9 cellular contexts compared by ENCODE assay signal in the genomic region with DNA sequence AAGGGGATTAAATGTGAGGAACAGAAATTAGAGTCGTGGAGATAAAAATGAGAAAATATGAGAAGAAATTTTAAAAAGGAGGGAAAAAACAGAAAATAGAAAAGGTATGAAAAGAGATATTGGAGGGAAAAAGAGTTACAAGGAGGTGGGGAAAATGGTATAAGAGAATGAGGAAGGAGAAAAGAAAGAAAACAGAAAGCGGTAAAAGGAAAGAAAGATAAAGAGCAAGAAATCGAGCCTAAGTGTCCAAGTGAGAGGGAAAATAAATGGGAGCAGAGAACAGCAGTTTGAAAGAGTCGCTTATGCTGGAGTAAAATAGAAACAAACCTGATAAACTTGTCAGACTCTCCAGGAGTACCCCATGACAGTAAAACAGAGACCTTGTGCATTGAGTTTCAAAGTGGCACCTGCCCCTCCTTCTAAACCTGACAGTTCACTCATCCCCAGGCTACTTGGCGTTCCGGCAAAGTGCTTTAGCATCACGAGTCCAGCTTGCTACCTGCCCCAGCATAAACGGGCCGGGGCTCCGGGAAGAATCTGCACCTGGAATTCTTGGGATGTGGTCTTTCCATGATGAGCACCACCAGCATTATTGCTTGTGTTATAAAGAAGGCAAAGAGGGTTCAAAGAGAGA. TPM values are rescaled to one million over a fixed set of nuclear protein-coding genes. Genes with fewer than 3 reads are reported as not detected.
A peak's percentile ranks its signal among the peaks of the same experiment; 100 is the strongest.
DNase-seq lines count a peak whose midpoint lies in the region; ATAC-seq and TF ChIP-seq lines count a peak whose summit lies in the region.
"Had no signal": no experiment of that assay in that cellular context is flagged by ENCODE, and none has a peak within 500 bp of the region (broad histone marks: within the 10 kb centered on the region; RNA-seq: fewer than 3 reads in every experiment).

No MANE protein-coding gene starts in this region.

- no peak overlapping the region for H3K18ac ChIP-seq in trophoblast cell (ENCODE audit: low read length)

- no peak overlapping the region for H4K8ac ChIP-seq in trophoblast cell (ENCODE audit: low read depth, low read length)

- H2AK5ac ChIP-seq in trophoblast cell (ENCODE audit: low read length) = no peak overlapping the region

- TF ChIP-seq CTCF in epithelial cell of proximal tubule (conservative IDR thresholded peaks at IDR 0.05; ENCODE audit: low read depth, low read length) = no peak

- no peak overlapping the region for H2BK12ac ChIP-seq in trophoblast cell (ENCODE audit: low read length)

- no peak overlapping the region for H3K4ac ChIP-seq in trophoblast cell (ENCODE audit: low read depth, low read length)

- DNase-seq in DMS 273 (lab: John Stamatoyannopoulos, UW; ENCODE audit: unreplicated experiment) = peak; percentile 52
- DNase-seq in DMS 273 treated with DMSO at 0.1 percent for 48 hours (lab: John Stamatoyannopoulos, UW) = no peak
- peak; percentile 73 for DNase-seq in NCI-H748 (lab: John Stamatoyannopoulos, UW; ENCODE audit: unreplicated experiment)
- DNase-seq in epithelial cell of proximal tubule (ENCODE audit: low read depth) = peak; percentile 3
- DNase-seq in trophoblast cell = peak; percentile 4 to 20
- no peak for DNase-seq in NCI-H2107 treated with DMSO at 0.1 percent for 48 hours (lab: John Stamatoyannopoulos, UW; ENCODE audit: unreplicated experiment)

- 100% methylated on average over 2 of the region's 10 CpGs for WGBS in trophoblast cell (ENCODE audit: extremely low coverage, insufficient coverage, insufficient read length)

- no peak for ATAC-seq in HG03520 (IDR thresholded peaks at IDR 0.05; ENCODE audit: unreplicated experiment)
- no peak for ATAC-seq in HG03342 (IDR thresholded peaks at IDR 0.05; ENCODE audit: unreplicated experiment)

- no peak overlapping the region for H3K14ac ChIP-seq in trophoblast cell (ENCODE audit: low read length)

- H3K36me3 ChIP-seq in trophoblast cell (ENCODE audit: control insufficient read depth in 1 of 2, insufficient read depth in 2 of 2, low read length in 2 of 2) = no peaks in the 10 kb centered on the region

- peak overlapping the region; percentile 23 for H2AFZ ChIP-seq in trophoblast cell (ENCODE audit: insufficient read depth, low read length, poor library complexity)

- peaks cover 11% of the 10 kb centered on the region for H3K27me3 ChIP-seq in trophoblast cell (ENCODE audit: insufficient read depth, low read length)

- H4K12ac ChIP-seq in trophoblast cell (ENCODE audit: low read depth, low read length) = no peak overlapping the region

- no peak overlapping the region for H3K27ac ChIP-seq in trophoblast cell (ENCODE audit: low read depth, low read length)

- no peak overlapping the region for H2BK120ac ChIP-seq in trophoblast cell (ENCODE audit: insufficient read depth, low read length, poor library complexity)

- H3K9me3 ChIP-seq in trophoblast cell (ENCODE audit: insufficient read depth, low read depth, low read length) = peaks cover 2% of the 10 kb centered on the region

- peaks cover 0 to 2% of the 10 kb centered on the region in 2 experiments for H3K4me1 ChIP-seq in trophoblast cell (ENCODE audit: control insufficient read depth in 1 of 2, insufficient read depth in 2 of 2, low read length in 2 of 2)

- H4K91ac ChIP-seq in trophoblast cell (ENCODE audit: low read depth, low read length) = no peak overlapping the region

- H3K4me2 ChIP-seq in trophoblast cell (ENCODE audit: low read length) = peak overlapping the region; percentile 94

- no peak overlapping the region for H3K9ac ChIP-seq in trophoblast cell (ENCODE audit: low read length)

- H3K79me2 ChIP-seq in trophoblast cell (ENCODE audit: control insufficient read depth, insufficient read depth, low read length, poor library complexity) = no peaks in the 10 kb centered on the region

- H3K4me3 ChIP-seq in epithelial cell of proximal tubule (ENCODE audit: low read depth, low read length) (peak overlapping the region; percentile 72), trophoblast cell (ENCODE audit: low read depth, low read length) (no peak overlapping the region)

- H3K23ac ChIP-seq in trophoblast cell (ENCODE audit: low read length) = no peak overlapping the region

- no peaks in the 10 kb centered on the region for H3K79me1 ChIP-seq in trophoblast cell (ENCODE audit: low read length)

- no peak overlapping the region for H2BK5ac ChIP-seq in trophoblast cell (ENCODE audit: low read depth, low read length, poor library complexity)

RNA-seq across cellular contexts. Expression of a gene that starts 0.6 kb away (rescaled TPM):
- total RNA-seq in epithelial cell of proximal tubule = 3.1 and 8.6 TPM in 2 replicates
- 0.03 and 0.08 TPM in 2 replicates for polyA plus RNA-seq in trophoblast cell (2013)
- total RNA-seq: T-helper 1 cell treated with Interleukin-12 subunit alpha and Interleukin-12 subunit beta and Interleukin-4 antibody, amounts not matched to agents 30 ng/mL and 1 ng/mL, for 36 hours had no signal

Comparison
In these comparisons a context has a peak if more than half of its experiments do, and no peak if none do; other contexts are left out.
1. DNase-seq: peak in DMS 273 (single experiment), NCI-H748 (single experiment), epithelial cell of proximal tubule (single experiment) and trophoblast cell (2 of 2); none in DMS 273 treated with DMSO at 0.1 percent for 48 hours (single experiment) and NCI-H2107 treated with DMSO at 0.1 percent for 48 hours (single experiment).